In genomic region chr17:32440722-32441121, GRCh38 we compare ENCODE assay signal across 28 cellular contexts. TPM values are rescaled to one million over a fixed set of nuclear protein-coding genes. Genes with fewer than 3 reads are reported as not detected.
"Had no signal": no experiment of that assay in that cellular context is flagged by ENCODE, and none has a peak within 500 bp of the region (broad histone marks: within the 10 kb centered on the region; RNA-seq: fewer than 3 reads in every experiment).

No MANE protein-coding gene starts in this region.

- H3K36me3 ChIP-seq: ascending aorta, cardiac muscle cell, Peyer's patch had no signal

- H3K4me3 Mint-ChIP-seq: activated CD4-positive, alpha-beta T cell treated with anti-CD3 and anti-CD28 coated beads, Interleukin-2, amount 10 ng/mL, durations not matched to agents 24 days and 14 days; activated naive CD4-positive, alpha-beta T cell treated with anti-CD3 and anti-CD28 coated beads, Interleukin-2, amount 10 ng/mL, durations not matched to agents 7 days and 5 days; activated naive CD8-positive, alpha-beta T cell; activated T-cell treated with anti-CD3 and anti-CD28 coated beads, Interleukin-2, amount 50 U/mL, for 4 hours; activated T-helper 1 cell treated with anti-CD3 and anti-CD28 coated beads, Interleukin-12 subunit alpha, Interleukin-12 subunit beta, Interleukin-2, Interleukin-4 antibody, amounts not matched to agents 30 ng/mL and 10 ng/mL and 1 ng/mL, durations not matched to agents 14 hours and 24 hours and 36 hours; central memory CD8-positive, alpha-beta T cell; T-helper 1 cell treated with Interleukin-12 subunit alpha and Interleukin-12 subunit beta and Interleukin-4 antibody, amounts not matched to agents 30 μg/mL and 1 μg/mL, for 36 hours; T-helper 2 cell treated with Interferon-gamma antibody and Interleukin-4, amounts not matched to agents 5 μg/mL and 100 μg/mL, for 36 hours had no signal

- H3K27ac ChIP-seq: ascending aorta, cardiac muscle cell, Peyer's patch, SJSA1 had no signal

- H3K4me3 ChIP-seq: ascending aorta, cardiac muscle cell, Peyer's patch, SJSA1 had no signal

- H3K9me2 ChIP-seq: SK-N-SH had no signal

- ATAC-seq: activated T-cell treated with anti-CD3 and anti-CD28 coated beads, Interleukin-2, amount 50 U/mL, for 4 hours; PC-3 had no signal

- DNase-seq: activated CD4-positive, alpha-beta T cell treated with anti-CD3 and anti-CD28 coated beads, Interleukin-2, amount 10 ng/mL, durations not matched to agents 24 days and 14 days; activated CD4-positive, alpha-beta T cell treated with anti-CD3 and anti-CD28 coated beads, Interleukin-2, amount 50 U/mL, for 4 hours; activated CD8-positive, alpha-beta memory T cell treated with anti-CD3 and anti-CD28 coated beads, Interleukin-2, amount 50 U/mL, for 4 hours; activated naive CD4-positive, alpha-beta T cell treated with anti-CD3 and anti-CD28 coated beads, Interleukin-2, amount 10 ng/mL, durations not matched to agents 7 days and 5 days; activated T-cell treated with anti-CD3 and anti-CD28 coated beads for 4 hours; activated T-cell treated with anti-CD3 and anti-CD28 coated beads, Interleukin-2, amount 50 U/mL, for 4 hours; amygdala; Karpas-422; NCI-H1048; NCI-H1105 treated with DMSO at 0.1 percent for 48 hours; NCI-H1436; NCI-H1694; NCI-H2029; NCI-H345; NCI-H524 treated with DMSO at 0.1 percent for 48 hours; PC-3; Peyer's patch; RPMI8226; SHP77 treated with DMSO at 0.1 percent for 48 hours; SK-N-SH had no signal

- H3K27me3 ChIP-seq: ascending aorta, cardiac muscle cell, Peyer's patch had no signal

- H3K4me2 ChIP-seq: SK-N-SH had no signal

- H3K36me3 Mint-ChIP-seq: activated naive CD8-positive, alpha-beta T cell had no signal

- H3K9me3 Mint-ChIP-seq: activated CD4-positive, alpha-beta T cell treated with anti-CD3 and anti-CD28 coated beads, Interleukin-2, amount 10 ng/mL, durations not matched to agents 24 days and 14 days; activated naive CD4-positive, alpha-beta T cell treated with anti-CD3 and anti-CD28 coated beads, Interleukin-2, amount 10 ng/mL, durations not matched to agents 7 days and 5 days; activated T-helper 1 cell treated with anti-CD3 and anti-CD28 coated beads, Interleukin-12 subunit alpha, Interleukin-12 subunit beta, Interleukin-2, Interleukin-4 antibody, amounts not matched to agents 30 ng/mL and 10 ng/mL and 1 ng/mL, durations not matched to agents 14 hours and 24 hours and 36 hours; central memory CD8-positive, alpha-beta T cell had no signal

- H3K9me3 ChIP-seq: ascending aorta, Peyer's patch, SK-N-SH had no signal

- H3K9ac ChIP-seq: SK-N-SH had no signal

- H3K27ac Mint-ChIP-seq: activated CD4-positive, alpha-beta T cell treated with anti-CD3 and anti-CD28 coated beads, Interleukin-2, amount 10 ng/mL, durations not matched to agents 24 days and 14 days; activated naive CD4-positive, alpha-beta T cell treated with anti-CD3 and anti-CD28 coated beads, Interleukin-2, amount 10 ng/mL, durations not matched to agents 7 days and 5 days; activated naive CD8-positive, alpha-beta T cell; activated T-helper 1 cell treated with anti-CD3 and anti-CD28 coated beads, Interleukin-12 subunit alpha, Interleukin-12 subunit beta, Interleukin-2, Interleukin-4 antibody, amounts not matched to agents 30 ng/mL and 10 ng/mL and 1 ng/mL, durations not matched to agents 14 hours and 24 hours and 36 hours; T-helper 1 cell treated with Interleukin-12 subunit alpha and Interleukin-12 subunit beta and Interleukin-4 antibody, amounts not matched to agents 30 μg/mL and 1 μg/mL, for 36 hours; T-helper 2 cell treated with Interferon-gamma antibody and Interleukin-4, amounts not matched to agents 5 μg/mL and 100 μg/mL, for 36 hours had no signal

RNA-seq across cellular contexts. Expression of gene CDK5R1, which starts 46.1 kb away (rescaled TPM):
- total RNA-seq: ascending aorta had no signal
